Comparison of ENCODE assay signal across 19 cellular contexts in genomic region chr18:56245856-56246575, GRCh38.
DNase-seq lines count a peak whose midpoint lies in the region; ATAC-seq and TF ChIP-seq lines count a peak whose summit lies in the region.
"Had no signal": no experiment of that assay in that cellular context is flagged by ENCODE, and none has a peak within 500 bp of the region (broad histone marks: within the 10 kb centered on the region; RNA-seq: fewer than 3 reads in every experiment).

No MANE protein-coding gene starts in this region.

- H3K27ac ChIP-seq in 22Rv1 (peak overlapping the region; percentile 48), lower lobe of right lung (no peak overlapping the region), left ventricle myocardium inferior (replicated peaks) (no peak overlapping the region)
- H3K27ac ChIP-seq: neutrophil, thoracic aorta had no signal

- intact Hi-C loops in lower lobe of right lung (cut with DNase I) = no loop called here
- intact Hi-C loops in left ventricle myocardium inferior (cut with micrococcal nuclease) = no loop called here

- H3K4me1 ChIP-seq in lower lobe of right lung = peaks cover 7% of the 10 kb centered on the region
- peaks cover 8% of the 10 kb centered on the region for H3K4me1 ChIP-seq in left ventricle myocardium inferior

- TF ChIP-seq CTCF in 22Rv1 (IDR thresholded peaks at IDR 0.05) (no peak), astrocyte of the cerebellum (IDR thresholded peaks at IDR 0.05; ENCODE audit: low read depth, low read length, missing control alignments) (no peak), lower lobe of right lung (IDR thresholded peaks at IDR 0.05) (no peak), left ventricle myocardium inferior (IDR thresholded peaks at IDR 0.05; ENCODE audit: borderline replicate concordance) (no peak)

- DNase-seq in HCEC 1CT (peak; percentile 25), astrocyte of the cerebellum (ENCODE audit: low read depth) (peak; percentile 20), lower lobe of right lung (no peak), SW480 (ENCODE audit: low spot score) (no peak), NCI-H2171 (lab: John Stamatoyannopoulos, UW) (no peak), left ventricle myocardium inferior (no peak)
- DNase-seq: activated T-cell treated with anti-CD3 and anti-CD28 coated beads, Interleukin-2, amount 50 U/mL, for 24 hours; aorta; endodermal cell; hippocampal formation; left ventricle myocardium superior; NCI-H2081; NK-92 treated with Interleukin-12 subunit alpha and Interleukin-12 subunit beta, amount 100 ng/mL, for 24 hours had no signal

- no peak overlapping the region for H3K4me3 ChIP-seq in astrocyte of the cerebellum (ENCODE audit: low read depth, low read length)
- H3K4me3 ChIP-seq in lower lobe of right lung = no peak overlapping the region
- H3K4me3 ChIP-seq in left ventricle myocardium inferior = no peak overlapping the region
- H3K4me3 ChIP-seq: K562, thoracic aorta had no signal

- H3K27me3 ChIP-seq in lower lobe of right lung (ENCODE audit: low read depth) (no peaks in the 10 kb centered on the region), left ventricle myocardium inferior (ENCODE audit: low read depth) (no peaks in the 10 kb centered on the region)
- H3K27me3 ChIP-seq: neutrophil had no signal

- H3K9me3 ChIP-seq in lower lobe of right lung (no peaks in the 10 kb centered on the region), left ventricle myocardium inferior (replicated peaks) (no peaks in the 10 kb centered on the region)
- H3K9me3 ChIP-seq: neutrophil, thoracic aorta had no signal

- ATAC-seq in lower lobe of right lung = peak; percentile 49 to 54
- no peak for ATAC-seq in HG03108 (IDR thresholded peaks at IDR 0.05; ENCODE audit: unreplicated experiment)
- ATAC-seq: activated CD4-positive, CD25-positive, alpha-beta regulatory T cell treated with anti-CD3 and anti-CD28 coated beads, Interleukin-2, amount 50 U/mL, for 24 hours; K562; left ventricle myocardium superior had no signal

- in situ Hi-C loops in astrocyte of the cerebellum (cut with HindIII; ENCODE audit: low sequenced_read_pairs) = no loop called here

- H3K36me3 ChIP-seq in lower lobe of right lung = no peaks in the 10 kb centered on the region
- no peaks in the 10 kb centered on the region for H3K36me3 ChIP-seq in left ventricle myocardium inferior
- H3K36me3 ChIP-seq: neutrophil, thoracic aorta had no signal

Comparison
In these comparisons a context has a peak if more than half of its experiments do, and no peak if none do; other contexts are left out.
1. DNase-seq: peak in HCEC 1CT (single experiment) and astrocyte of the cerebellum (single experiment); none in lower lobe of right lung (single experiment), SW480 (single experiment), NCI-H2171 (single experiment) and left ventricle myocardium inferior (single experiment).